ENCODE assay signal across 14 cellular contexts in genomic region chr1:210709694-210710093, GRCh38.
"Had no signal": no experiment of that assay in that cellular context is flagged by ENCODE, and none has a peak within 500 bp of the region (broad histone marks: within the 10 kb centered on the region; RNA-seq: fewer than 3 reads in every experiment).

No MANE protein-coding gene starts in this region.

- H3K27me3 ChIP-seq: adrenal gland, suprapubic skin, upper lobe of left lung had no signal

- H3K4me1 ChIP-seq: adrenal gland, lower lobe of right lung, suprapubic skin, upper lobe of left lung had no signal

- H3K27ac ChIP-seq: adrenal gland, lower lobe of right lung, suprapubic skin, upper lobe of left lung had no signal

- ATAC-seq: lower lobe of right lung; naive thymus-derived CD4-positive, alpha-beta T cell; right cardiac atrium; stimulated activated naive B cell treated with anti-CD40 and anti-IgM and Interleukin-4, amounts not matched to agents 10 μg/mL and 1 μg/mL and 100 μg/mL, for 72 hours; WTC11 had no signal

- H3K9me3 ChIP-seq: adrenal gland, lower lobe of right lung, suprapubic skin, upper lobe of left lung had no signal

- H3K4me3 ChIP-seq: adrenal gland, lower lobe of right lung, suprapubic skin, upper lobe of left lung had no signal

- H3K36me3 ChIP-seq: adrenal gland, lower lobe of right lung, suprapubic skin, upper lobe of left lung had no signal

- DNase-seq: activated CD4-positive, alpha-beta T cell treated with anti-CD3 and anti-CD28 coated beads for 48 hours; activated naive CD4-positive, alpha-beta T cell treated with anti-CD3 and anti-CD28 coated beads, Interleukin-2, amount 50 U/mL, for 16 hours; adrenal gland; cortex of kidney; effector CD8-positive, alpha-beta T cell; hypothalamus; lower lobe of right lung; naive thymus-derived CD4-positive, alpha-beta T cell; right cardiac atrium; stimulated activated CD4-positive, alpha-beta T cell treated with anti-CD3 and anti-CD28 coated beads, Interleukin-2, amount 100 ng/mL, for 24 hours; stimulated activated naive B cell treated with anti-CD40 and anti-IgM and Interleukin-4, amounts not matched to agents 10 μg/mL and 1 μg/mL and 100 μg/mL, for 72 hours; upper lobe of left lung had no signal
